ENCODE assay signal across 19 cellular contexts in the genomic region with DNA sequence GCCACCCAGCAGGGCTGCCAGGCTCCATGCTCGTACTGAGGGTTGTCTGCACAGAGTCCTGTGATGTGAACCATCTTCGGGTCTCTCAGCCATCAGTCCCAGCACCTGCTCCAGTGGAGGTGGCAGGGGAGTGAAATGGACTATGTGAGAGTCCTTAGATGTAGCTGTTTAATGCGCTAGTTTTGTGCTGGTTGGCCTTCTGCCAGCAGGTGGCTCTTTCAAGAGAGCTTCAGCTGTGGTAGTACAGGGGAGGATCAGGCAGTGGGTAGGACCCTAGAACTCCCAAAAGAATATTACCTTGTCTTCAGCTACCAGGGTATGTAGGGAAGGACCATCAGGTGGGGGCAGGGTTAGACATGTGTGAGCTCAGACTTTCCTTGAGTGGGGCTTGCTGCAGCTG.
DNase-seq lines count a peak whose midpoint lies in the region; ATAC-seq and TF ChIP-seq lines count a peak whose summit lies in the region.
"Had no signal": no experiment of that assay in that cellular context is flagged by ENCODE, and none has a peak within 500 bp of the region (broad histone marks: within the 10 kb centered on the region; RNA-seq: fewer than 3 reads in every experiment).

No MANE protein-coding gene starts in this region.

- H3K36me3 Mint-ChIP-seq in endodermal cell (ENCODE audit: low read depth) = peaks cover 7% of the 10 kb centered on the region
- no peaks in the 10 kb centered on the region for H3K36me3 Mint-ChIP-seq in activated CD4-positive, alpha-beta T cell treated with anti-CD3 and anti-CD28 coated beads, Interleukin-2, amount 10 ng/mL, durations not matched to agents 7 days and 5 days (ENCODE audit: low read depth)
- no peaks in the 10 kb centered on the region for H3K36me3 Mint-ChIP-seq in effector memory CD8-positive, alpha-beta T cell (ENCODE audit: insufficient read depth)
- H3K36me3 Mint-ChIP-seq: CD8-positive, alpha-beta T cell had no signal

- no peak overlapping the region for H2AFZ ChIP-seq in DND-41 (ENCODE audit: low read depth, low read length)

- peak overlapping the region; percentile 79 for H3K27ac Mint-ChIP-seq in endodermal cell
- H3K27ac Mint-ChIP-seq in activated CD4-positive, alpha-beta T cell treated with anti-CD3 and anti-CD28 coated beads, Interleukin-2, amount 10 ng/mL, durations not matched to agents 7 days and 5 days = no peak overlapping the region
- H3K27ac Mint-ChIP-seq in effector memory CD8-positive, alpha-beta T cell = no peak overlapping the region
- H3K27ac Mint-ChIP-seq: CD8-positive, alpha-beta T cell; T-helper 17 cell had no signal

- TF ChIP-seq CTCF in DND-41 (IDR thresholded peaks at IDR 0.05; ENCODE audit: borderline replicate concordance, extremely low read depth, low read length, poor library complexity, severe bottlenecking) (no peak), endodermal cell (conservative IDR thresholded peaks at IDR 0.05) (peak; percentile 73)

- ATAC-seq in DND-41 (ENCODE audit: insufficient read depth, low read depth) = no peak
- no peak for ATAC-seq in GM21390 (IDR thresholded peaks at IDR 0.05; ENCODE audit: unreplicated experiment)
- no peak for ATAC-seq in effector memory CD8-positive, alpha-beta T cell (replicated peaks)
- ATAC-seq: CD8-positive, alpha-beta T cell; T-helper 17 cell had no signal

- POLR2A ChIA-PET in activated CD4-positive, alpha-beta T cell treated with anti-CD3 and anti-CD28 coated beads, Interleukin-2, amount 10 ng/mL, durations not matched to agents 7 days and 5 days (lab: Charles Lee) = no interaction called here

- peak; percentile 54 for DNase-seq in DMS53 (lab: John Stamatoyannopoulos, UW)
- DNase-seq in DMS53 treated with DMSO at 0.1 percent for 48 hours (lab: John Stamatoyannopoulos, UW; ENCODE audit: unreplicated experiment) = no peak
- peak; percentile 3 for DNase-seq in DND-41
- peak; percentile 5 for DNase-seq in NCI-H2029 treated with DMSO at 0.1 percent for 48 hours (lab: John Stamatoyannopoulos, UW)
- peak; percentile 83 for DNase-seq in endodermal cell
- DNase-seq in activated CD4-positive, alpha-beta T cell treated with anti-CD3 and anti-CD28 coated beads, Interleukin-2, amount 10 ng/mL, durations not matched to agents 7 days and 5 days = no peak
- no peak for DNase-seq in effector memory CD8-positive, alpha-beta T cell
- DNase-seq: 8988T; BE2C; CD8-positive, alpha-beta T cell; EL; IMR-90; Kasumi-1; MM.1S; NCI-H2081; NCI-H345; NCI-H526 treated with DMSO at 0.1 percent for 48 hours; T-helper 17 cell had no signal

- H4K20me1 ChIP-seq in DND-41 (ENCODE audit: insufficient read depth, low read length) = no peaks in the 10 kb centered on the region

- peaks cover 14% of the 10 kb centered on the region for H3K9me3 Mint-ChIP-seq in endodermal cell
- H3K9me3 Mint-ChIP-seq in activated CD4-positive, alpha-beta T cell treated with anti-CD3 and anti-CD28 coated beads, Interleukin-2, amount 10 ng/mL, durations not matched to agents 7 days and 5 days = no peaks in the 10 kb centered on the region
- peaks cover 0 to 7% of the 10 kb centered on the region in 2 donors for H3K9me3 Mint-ChIP-seq in effector memory CD8-positive, alpha-beta T cell

- CTCF ChIA-PET in activated CD4-positive, alpha-beta T cell treated with anti-CD3 and anti-CD28 coated beads, Interleukin-2, amount 10 ng/mL, durations not matched to agents 7 days and 5 days (lab: Charles Lee) = no interaction called here

- H3K4me1 Mint-ChIP-seq in endodermal cell = peaks cover 29% of the 10 kb centered on the region
- H3K4me1 Mint-ChIP-seq in activated CD4-positive, alpha-beta T cell treated with anti-CD3 and anti-CD28 coated beads, Interleukin-2, amount 10 ng/mL, durations not matched to agents 7 days and 5 days = no peaks in the 10 kb centered on the region
- H3K4me1 Mint-ChIP-seq in effector memory CD8-positive, alpha-beta T cell (ENCODE audit: low read depth in 2 of 2) = no peaks in the 10 kb centered on the region
- H3K4me1 Mint-ChIP-seq: T-helper 17 cell had no signal

- no peak overlapping the region for H3K4me3 Mint-ChIP-seq in endodermal cell
- H3K4me3 Mint-ChIP-seq in activated CD4-positive, alpha-beta T cell treated with anti-CD3 and anti-CD28 coated beads, Interleukin-2, amount 10 ng/mL, durations not matched to agents 7 days and 5 days = no peak overlapping the region
- no peak overlapping the region for H3K4me3 Mint-ChIP-seq in effector memory CD8-positive, alpha-beta T cell
- H3K4me3 Mint-ChIP-seq: CD8-positive, alpha-beta T cell; T-helper 17 cell had no signal

- H3K9ac ChIP-seq in DND-41 (ENCODE audit: low read depth, low read length) (no peak overlapping the region), endodermal cell (ENCODE audit: extremely low read depth, low read length, poor library complexity, severe bottlenecking) (no peak overlapping the region)

- no peaks in the 10 kb centered on the region for H3K27me3 Mint-ChIP-seq in endodermal cell (ENCODE audit: insufficient read depth)
- no peaks in the 10 kb centered on the region for H3K27me3 Mint-ChIP-seq in activated CD4-positive, alpha-beta T cell treated with anti-CD3 and anti-CD28 coated beads, Interleukin-2, amount 10 ng/mL, durations not matched to agents 7 days and 5 days
- no peaks in the 10 kb centered on the region for H3K27me3 Mint-ChIP-seq in effector memory CD8-positive, alpha-beta T cell
- H3K27me3 Mint-ChIP-seq: T-helper 17 cell had no signal

- H3K9me3 ChIP-seq in DND-41 (ENCODE audit: insufficient read depth, low read length, severe bottlenecking) (no peaks in the 10 kb centered on the region), endodermal cell (ENCODE audit: control insufficient read depth, low read length) (no peaks in the 10 kb centered on the region)
- H3K9me3 ChIP-seq: BE2C had no signal

- H3K4me1 ChIP-seq in DND-41 (ENCODE audit: insufficient read depth, low read length) (peaks cover 5% of the 10 kb centered on the region; the same call in 1 of the 2 replicates), endodermal cell (ENCODE audit: control insufficient read depth, insufficient read depth, low read length) (no peaks in the 10 kb centered on the region)
- H3K4me1 ChIP-seq: BE2C had no signal

- no peaks in the 10 kb centered on the region for H3K36me3 ChIP-seq in DND-41 (ENCODE audit: insufficient read depth, low read length)
- H3K36me3 ChIP-seq in endodermal cell (ENCODE audit: control insufficient read depth, insufficient read depth, low read length) = no peaks in the 10 kb centered on the region
- H3K36me3 ChIP-seq: BE2C had no signal

- 93% methylated on average over 3 of the region's 3 CpGs; no CpG with 5 or more reads in 1 of the 2 experiments for WGBS in endodermal cell (ENCODE audit: insufficient coverage in 1 of 2, insufficient read length in 1 of 2), 2 experiments

- no peak overlapping the region for H3K4me2 ChIP-seq in DND-41 (ENCODE audit: insufficient read depth, low read length)

- no peaks in the 10 kb centered on the region for H3K79me2 ChIP-seq in DND-41 (ENCODE audit: insufficient read depth, low read length)

- H3K27me3 ChIP-seq in DND-41 (ENCODE audit: insufficient read depth, low read length, poor library complexity) = no peaks in the 10 kb centered on the region
- no peaks in the 10 kb centered on the region for H3K27me3 ChIP-seq in endodermal cell (ENCODE audit: control insufficient read depth, insufficient read depth, low read length, poor library complexity, severe bottlenecking)
- H3K27me3 ChIP-seq: BE2C had no signal

- H3K27ac ChIP-seq in DND-41 (ENCODE audit: low read length) (no peak overlapping the region), endodermal cell (ENCODE audit: low read depth, low read length) (no peak overlapping the region)

- H3K4me3 ChIP-seq in DND-41 (ENCODE audit: low read depth in 1 of 2, low read length in 2 of 2) = no peak overlapping the region
- no peak overlapping the region for H3K4me3 ChIP-seq in endodermal cell (ENCODE audit: low read length)

Comparison
In these comparisons a context has a peak if more than half of its experiments do, and no peak if none do; other contexts are left out.
1. DNase-seq: peak in DMS53 (single experiment), DND-41 (single experiment), NCI-H2029 treated with DMSO at 0.1 percent for 48 hours (single experiment) and endodermal cell (single experiment); none in DMS53 treated with DMSO at 0.1 percent for 48 hours (single experiment), activated CD4-positive, alpha-beta T cell treated with anti-CD3 and anti-CD28 coated beads, Interleukin-2, amount 10 ng/mL, durations not matched to agents 7 days and 5 days (single experiment) and effector memory CD8-positive, alpha-beta T cell (0 of 3).